ENCODE assay signal across 22 cellular contexts in the genomic region with DNA sequence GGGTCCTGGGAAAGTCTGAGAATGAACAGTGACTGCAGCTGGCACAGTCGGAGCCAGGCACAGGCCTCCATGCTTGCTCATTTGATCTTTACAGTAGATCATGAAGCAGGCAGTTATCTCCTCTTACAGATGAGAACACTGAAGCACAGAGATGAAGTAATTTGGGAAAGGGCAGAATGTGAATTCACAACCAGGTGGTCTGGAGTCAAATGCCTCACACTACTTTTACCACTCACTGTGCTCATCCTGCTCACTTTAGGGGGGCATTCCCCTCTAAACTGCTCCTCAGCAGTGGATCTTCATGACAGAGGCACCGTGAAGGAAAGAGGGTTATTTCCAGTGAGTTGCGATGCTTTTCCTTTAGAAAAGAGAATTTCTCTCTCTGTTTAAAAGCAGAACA. TPM values are rescaled to one million over a fixed set of nuclear protein-coding genes. Genes with fewer than 3 reads are reported as not detected.
DNase-seq lines count a peak whose midpoint lies in the region; ATAC-seq and TF ChIP-seq lines count a peak whose summit lies in the region.
"Had no signal": no experiment of that assay in that cellular context is flagged by ENCODE, and none has a peak within 500 bp of the region (broad histone marks: within the 10 kb centered on the region; RNA-seq: fewer than 3 reads in every experiment).

No MANE protein-coding gene starts in this region.

- H3K4me2 ChIP-seq in neural progenitor cell, result no peak overlapping the region
- H3K4me2 ChIP-seq: BLaER1 had no signal

- H3K4me1 ChIP-seq in neural progenitor cell (no peaks in the 10 kb centered on the region), uterus (no peaks in the 10 kb centered on the region)
- H3K4me1 ChIP-seq: foreskin keratinocyte had no signal

- no peak for TF ChIP-seq CTCF in natural killer cell (IDR thresholded peaks at IDR 0.05)
- TF ChIP-seq CTCF in neural progenitor cell (IDR thresholded peaks at IDR 0.05), result no peak
- no peak for TF ChIP-seq CTCF in uterus (IDR thresholded peaks at IDR 0.05)

- H3K27ac ChIP-seq in neural progenitor cell (no peak overlapping the region), uterus (peak overlapping the region; percentile 76), substantia nigra (ENCODE audit: low read depth, low read length, poor library complexity, severe bottlenecking) (no peak overlapping the region)
- H3K27ac ChIP-seq: BLaER1, cardiac muscle cell, foreskin keratinocyte had no signal

- intact Hi-C loops in natural killer cell (cut with micrococcal nuclease) (no loop called here), uterus (cut with DNase I; ENCODE audit: low total_unique reads) (no loop called here)

- no peaks in the 10 kb centered on the region for H3K27me3 ChIP-seq in neural progenitor cell
- H3K27me3 ChIP-seq in uterus, result no peaks in the 10 kb centered on the region
- H3K27me3 ChIP-seq: BLaER1, cardiac muscle cell, foreskin keratinocyte had no signal

- H3K27ac Mint-ChIP-seq in natural killer cell treated with Interleukin-12 subunit alpha and Interleukin-12 subunit beta and Interleukin-15 and Interleukin-18, amount 100 ng/mL, for 72 hours, result peak overlapping the region; percentile 85 to 92
- H3K27ac Mint-ChIP-seq in natural killer cell (peak overlapping the region in 1 of 2 donors; percentile 58), neural progenitor cell (peak overlapping the region; percentile 55)
- peak overlapping the region; percentile 70 to 84 for H3K27ac Mint-ChIP-seq in effector memory CD8-positive, alpha-beta T cell
- H3K27ac Mint-ChIP-seq: progenitor cell of endocrine pancreas had no signal

- no peaks in the 10 kb centered on the region for H3F3A ChIP-seq in neural progenitor cell (ENCODE audit: low read depth)

- H3K27me3 Mint-ChIP-seq in natural killer cell treated with Interleukin-12 subunit alpha and Interleukin-12 subunit beta and Interleukin-15 and Interleukin-18, amount 100 ng/mL, for 72 hours, result no peaks in the 10 kb centered on the region
- no peaks in the 10 kb centered on the region for H3K27me3 Mint-ChIP-seq in natural killer cell (ENCODE audit: low read depth in 2 of 2)
- H3K27me3 Mint-ChIP-seq in effector memory CD8-positive, alpha-beta T cell, result no peaks in the 10 kb centered on the region
- peaks cover 9% of the 10 kb centered on the region for H3K27me3 Mint-ChIP-seq in neural progenitor cell (ENCODE audit: insufficient read depth, low read depth)
- H3K27me3 Mint-ChIP-seq: naive thymus-derived CD8-positive, alpha-beta T cell had no signal

- H3K9ac ChIP-seq in neural progenitor cell, result no peak overlapping the region
- H3K9ac ChIP-seq: BLaER1 had no signal

- H3K4me3 ChIP-seq in neural progenitor cell (no peak overlapping the region), uterus (no peak overlapping the region)
- H3K4me3 ChIP-seq: BLaER1, cardiac muscle cell had no signal

- no peak for DNase-seq in natural killer cell treated with Interleukin-12 subunit alpha and Interleukin-12 subunit beta and Interleukin-15 and Interleukin-18, amount 100 ng/mL, for 72 hours (ENCODE audit: low spot score)
- DNase-seq in natural killer cell, result no peak
- no peak for DNase-seq in effector memory CD8-positive, alpha-beta T cell
- no peak for DNase-seq in neural progenitor cell (ENCODE audit: low spot score)
- DNase-seq in uterus, result no peak
- DNase-seq in activated naive CD4-positive, alpha-beta T cell treated with Interleukin-2 at 50 U/mL for 16 hours, result no peak
- DNase-seq in NCI-H82 treated with DMSO at 0.1 percent for 48 hours (lab: John Stamatoyannopoulos, UW; ENCODE audit: unreplicated experiment), result no peak
- no peak for DNase-seq in substantia nigra (lab: John Stamatoyannopoulos, UW)
- DNase-seq: activated CD4-positive, alpha-beta T cell treated with anti-CD3 and anti-CD28 coated beads, Interleukin-2, amount 50 U/mL, for 1 hour; amniotic stem cell; DMS 273 treated with DMSO at 0.1 percent for 48 hours; kidney; naive thymus-derived CD8-positive, alpha-beta T cell; NCI-H2081; NK-92 treated with Interleukin-12 subunit alpha and Interleukin-12 subunit beta, amount 100 ng/mL, for 24 hours; stimulated activated CD4-positive, alpha-beta T cell treated with anti-CD3 and anti-CD28 coated beads, Interleukin-4, amount 100 ng/mL, for 24 hours; T-helper 2 cell had no signal

- H2AFZ ChIP-seq in neural progenitor cell (replicated peaks), result no peak overlapping the region

- no peaks in the 10 kb centered on the region for H3K79me2 ChIP-seq in neural progenitor cell (ENCODE audit: low read depth)

- TF ChIP-seq POLR2A in uterus (IDR thresholded peaks at IDR 0.05), result no peak

- H4K20me1 ChIP-seq in neural progenitor cell (ENCODE audit: low read depth), result no peaks in the 10 kb centered on the region
- H4K20me1 ChIP-seq: BLaER1 had no signal

- ATAC-seq in natural killer cell treated with Interleukin-12 subunit alpha and Interleukin-12 subunit beta and Interleukin-15 and Interleukin-18, amount 100 ng/mL, for 72 hours, result no peak
- no peak for ATAC-seq in natural killer cell
- no peak for ATAC-seq in effector memory CD8-positive, alpha-beta T cell (replicated peaks)
- ATAC-seq: naive thymus-derived CD8-positive, alpha-beta T cell had no signal

- H3K36me3 Mint-ChIP-seq in natural killer cell treated with Interleukin-12 subunit alpha and Interleukin-12 subunit beta and Interleukin-15 and Interleukin-18, amount 100 ng/mL, for 72 hours, result peaks cover 13% of the 10 kb centered on the region
- H3K36me3 Mint-ChIP-seq in natural killer cell, result no peaks in the 10 kb centered on the region
- peaks cover 14% of the 10 kb centered on the region for H3K36me3 Mint-ChIP-seq in effector memory CD8-positive, alpha-beta T cell (ENCODE audit: insufficient read depth)
- H3K36me3 Mint-ChIP-seq in neural progenitor cell, result no peaks in the 10 kb centered on the region

- H3K4me3 Mint-ChIP-seq in natural killer cell treated with Interleukin-12 subunit alpha and Interleukin-12 subunit beta and Interleukin-15 and Interleukin-18, amount 100 ng/mL, for 72 hours, result peak overlapping the region; percentile 2
- H3K4me3 Mint-ChIP-seq in natural killer cell (no peak overlapping the region), neural progenitor cell (no peak overlapping the region)
- H3K4me3 Mint-ChIP-seq in effector memory CD8-positive, alpha-beta T cell, result no peak overlapping the region

- H3K9me3 Mint-ChIP-seq in natural killer cell treated with Interleukin-12 subunit alpha and Interleukin-12 subunit beta and Interleukin-15 and Interleukin-18, amount 100 ng/mL, for 72 hours, result no peaks in the 10 kb centered on the region
- no peaks in the 10 kb centered on the region for H3K9me3 Mint-ChIP-seq in natural killer cell
- H3K9me3 Mint-ChIP-seq in effector memory CD8-positive, alpha-beta T cell, result no peaks in the 10 kb centered on the region
- no peaks in the 10 kb centered on the region for H3K9me3 Mint-ChIP-seq in neural progenitor cell
- H3K9me3 Mint-ChIP-seq: activated T-helper 2 cell treated with anti-CD3 and anti-CD28 coated beads, Interferon-gamma antibody, Interleukin-2, Interleukin-4, amounts not matched to agents 10 μg/mL and 5 μg/mL and 100 μg/mL, durations not matched to agents 14 hours and 24 hours and 36 hours; naive thymus-derived CD8-positive, alpha-beta T cell had no signal

- H3K9me3 ChIP-seq in neural progenitor cell (ENCODE audit: low read depth) (no peaks in the 10 kb centered on the region), uterus (no peaks in the 10 kb centered on the region)
- H3K9me3 ChIP-seq: BLaER1 had no signal

- H3K36me3 ChIP-seq in neural progenitor cell (no peaks in the 10 kb centered on the region), uterus (no peaks in the 10 kb centered on the region)
- H3K36me3 ChIP-seq: BLaER1, cardiac muscle cell had no signal

- H3K4me1 Mint-ChIP-seq in natural killer cell treated with Interleukin-12 subunit alpha and Interleukin-12 subunit beta and Interleukin-15 and Interleukin-18, amount 100 ng/mL, for 72 hours (ENCODE audit: low read depth in 2 of 2), result peaks cover 27 to 43% of the 10 kb centered on the region in 2 donors
- H3K4me1 Mint-ChIP-seq in natural killer cell, result peaks cover 22 to 51% of the 10 kb centered on the region in 2 donors
- peaks cover 24 to 26% of the 10 kb centered on the region in 2 donors for H3K4me1 Mint-ChIP-seq in effector memory CD8-positive, alpha-beta T cell (ENCODE audit: low read depth in 2 of 2)
- peaks cover 5% of the 10 kb centered on the region for H3K4me1 Mint-ChIP-seq in neural progenitor cell

RNA-seq across cellular contexts. Expression of gene SNX10, which starts 15.1 kb away (rescaled TPM):
- 10 to 100 TPM; 47.2 to 81.7 TPM for total RNA-seq in natural killer cell treated with Interleukin-12 subunit alpha and Interleukin-12 subunit beta and Interleukin-15 and Interleukin-18, amount 100 ng/mL, for 72 hours
- total RNA-seq in natural killer cell, result 10 to 100 TPM; 17.2 to 26.8 (median 21.3) TPM
- 19.5 and 29.6 TPM in 2 replicates for total RNA-seq in neural progenitor cell (ENCODE audit: low replicate concordance)
- 10 to 100 TPM in 2 of 4 donors, 1 to 10 TPM in 2; 7.7 to 16.8 (median 9.7) TPM for total RNA-seq in uterus

Comparison
In these comparisons a context has a peak if more than half of its experiments do, and no peak if none do; other contexts are left out.
1. H3K27ac ChIP-seq: peak in uterus (2 of 2); none in neural progenitor cell (single experiment) and substantia nigra (single experiment).